ENCODE assay signal across 20 cellular contexts in genomic region chr6:42993445-42993844, GRCh38. TPM values are rescaled to one million over a fixed set of nuclear protein-coding genes. Genes with fewer than 3 reads are reported as not detected.
DNase-seq lines count a peak whose midpoint lies in the region; ATAC-seq and TF ChIP-seq lines count a peak whose summit lies in the region.
"Had no signal": no experiment of that assay in that cellular context is flagged by ENCODE, and none has a peak within 500 bp of the region (broad histone marks: within the 10 kb centered on the region; RNA-seq: fewer than 3 reads in every experiment).

No MANE protein-coding gene starts in this region.

- POLR2A ChIA-PET in CD4-positive, alpha-beta memory T cell (lab: Charles Lee; ENCODE audit: partially characterized antibody) = interaction anchor here (3.2 kb wide), 1 partner anchor 14 kb away, joined by 10 read pairs; the partner anchor contains the start of gene PEX6

- no peak overlapping the region for H3K18ac ChIP-seq in mesendoderm (ENCODE audit: low read length)

- TF ChIP-seq CTCF in AG10803 (conservative IDR thresholded peaks at IDR 0.05; ENCODE audit: low read length) (no peak), HFFc6 (IDR thresholded peaks at IDR 0.05) (no peak), coronary artery (IDR thresholded peaks at IDR 0.05) (no peak)

- H3K79me2 ChIP-seq in mesendoderm (ENCODE audit: control insufficient read depth, insufficient read depth, low read length) = no peaks in the 10 kb centered on the region

- DNase-seq in AG10803 (ENCODE audit: low read depth) (peak; percentile 34), HFFc6 (no peak), mesendoderm (no peak), coronary artery (ENCODE audit: low spot score) (no peak)
- no peak for DNase-seq in CD4-positive, alpha-beta memory T cell
- DNase-seq in activated T-helper 2 cell treated with anti-CD3 and anti-CD28 coated beads, Interferon-gamma antibody, Interleukin-2, Interleukin-4, amounts not matched to agents 10 μg/mL and 5 μg/mL and 100 μg/mL, durations not matched to agents 14 hours and 24 hours and 36 hours (ENCODE audit: low spot score) = no peak
- DNase-seq in natural killer cell treated with Interleukin-12 subunit alpha and Interleukin-12 subunit beta and Interleukin-15 and Interleukin-18, amount 100 ng/mL, for 72 hours (ENCODE audit: low spot score) = no peak
- DNase-seq: Caco-2; CD4-positive, CD25-positive, alpha-beta regulatory T cell; DMS79; H9; KBM-7; NCI-H2029; NCI-H446; NCI-H526 treated with DMSO at 0.1 percent for 48 hours; PC-9; SJCRH30 had no signal

- peaks cover 4% of the 10 kb centered on the region for H3K4me1 ChIP-seq in CD4-positive, alpha-beta memory T cell (ENCODE audit: insufficient read depth, low read length)
- H3K4me1 ChIP-seq in mesendoderm (ENCODE audit: control insufficient read depth, low read depth, low read length) = no peaks in the 10 kb centered on the region
- H3K4me1 ChIP-seq: Caco-2 had no signal

- H3K9me3 ChIP-seq in CD4-positive, alpha-beta memory T cell (ENCODE audit: control insufficient read depth in 1 of 2, low read length in 2 of 2) = no peaks in the 10 kb centered on the region
- H3K9me3 ChIP-seq: BLaER1, Caco-2, SJCRH30 had no signal

- intact Hi-C loops in CD4-positive, alpha-beta memory T cell (cut with micrococcal nuclease) = no loop called here
- intact Hi-C loops in activated T-helper 2 cell treated with anti-CD3 and anti-CD28 coated beads, Interferon-gamma antibody, Interleukin-2, Interleukin-4, amounts not matched to agents 10 μg/mL and 5 μg/mL and 100 μg/mL, durations not matched to agents 14 hours and 24 hours and 36 hours (cut with micrococcal nuclease) = no loop called here

- H3K27me3 Mint-ChIP-seq in CD4-positive, alpha-beta memory T cell = no peaks in the 10 kb centered on the region
- no peaks in the 10 kb centered on the region for H3K27me3 Mint-ChIP-seq in HFFc6 (ENCODE audit: insufficient read depth)
- no peaks in the 10 kb centered on the region for H3K27me3 Mint-ChIP-seq in activated T-helper 2 cell treated with anti-CD3 and anti-CD28 coated beads, Interferon-gamma antibody, Interleukin-2, Interleukin-4, amounts not matched to agents 10 μg/mL and 5 μg/mL and 100 μg/mL, durations not matched to agents 14 hours and 24 hours and 36 hours (ENCODE audit: low read depth)
- no peaks in the 10 kb centered on the region for H3K27me3 Mint-ChIP-seq in natural killer cell treated with Interleukin-12 subunit alpha and Interleukin-12 subunit beta and Interleukin-15 and Interleukin-18, amount 100 ng/mL, for 72 hours
- H3K27me3 Mint-ChIP-seq: CD4-positive, CD25-positive, alpha-beta regulatory T cell had no signal

- no peak overlapping the region for H3K56ac ChIP-seq in mesendoderm (ENCODE audit: low read length)

- H2BK120ac ChIP-seq in mesendoderm (ENCODE audit: low read depth, low read length) = no peak overlapping the region

- CTCF ChIA-PET in CD4-positive, alpha-beta memory T cell (lab: Charles Lee; ENCODE audit: partially characterized antibody) = interaction anchor here (1.0 to 2.3 kb wide), 2 partner anchors 10 to 151 kb away, joined by 3 to 6 read pairs; no protein-coding TSS in a partner anchor

- H4K5ac ChIP-seq in mesendoderm (ENCODE audit: low read length) = no peak overlapping the region

- H3K4me3 ChIP-seq in AG10803 (ENCODE audit: low read length) (no peak overlapping the region), mesendoderm (ENCODE audit: low read length) (no peak overlapping the region), coronary artery (no peak overlapping the region)
- no peak overlapping the region for H3K4me3 ChIP-seq in CD4-positive, alpha-beta memory T cell (ENCODE audit: low read length in 2 of 2)
- H3K4me3 ChIP-seq: BLaER1, PC-9, SJCRH30 had no signal

- no CpG with 5 or more reads among the region's 2 CpGs for WGBS in mesendoderm (ENCODE audit: extremely low coverage, insufficient coverage, low lambda C conversion rate)

- no peak overlapping the region for H2BK15ac ChIP-seq in mesendoderm (replicated peaks; ENCODE audit: low read depth)

- H3K27me3 ChIP-seq in CD4-positive, alpha-beta memory T cell (ENCODE audit: insufficient read depth, low read length) = no peaks in the 10 kb centered on the region
- no peaks in the 10 kb centered on the region for H3K27me3 ChIP-seq in mesendoderm (ENCODE audit: insufficient read depth, low read length, poor library complexity)
- H3K27me3 ChIP-seq: BLaER1, SJCRH30 had no signal

- H3K4ac ChIP-seq in mesendoderm (ENCODE audit: low read depth, low read length) = no peak overlapping the region

- H3K27ac ChIP-seq in CD4-positive, alpha-beta memory T cell (ENCODE audit: low read depth, low read length) = no peak overlapping the region
- H3K27ac ChIP-seq in mesendoderm (ENCODE audit: low read depth, low read length) (no peak overlapping the region), coronary artery (no peak overlapping the region)
- H3K27ac ChIP-seq: BLaER1, PC-9, SJCRH30 had no signal

- peak overlapping the region in 4 of 7 donors; percentile 12 to 37 (median 24) for H3K27ac Mint-ChIP-seq in CD4-positive, alpha-beta memory T cell
- H3K27ac Mint-ChIP-seq in HFFc6 = peak overlapping the region; percentile 40; the same call in 1 of the 2 replicates
- peak overlapping the region; percentile 11 for H3K27ac Mint-ChIP-seq in activated T-helper 2 cell treated with anti-CD3 and anti-CD28 coated beads, Interferon-gamma antibody, Interleukin-2, Interleukin-4, amounts not matched to agents 10 μg/mL and 5 μg/mL and 100 μg/mL, durations not matched to agents 14 hours and 24 hours and 36 hours
- no peak overlapping the region for H3K27ac Mint-ChIP-seq in natural killer cell treated with Interleukin-12 subunit alpha and Interleukin-12 subunit beta and Interleukin-15 and Interleukin-18, amount 100 ng/mL, for 72 hours
- H3K27ac Mint-ChIP-seq: H9 had no signal

- peaks cover 20 to 29% (median 21%) of the 10 kb centered on the region in 4 donors for H3K4me1 Mint-ChIP-seq in CD4-positive, alpha-beta memory T cell
- H3K4me1 Mint-ChIP-seq in HFFc6 (ENCODE audit: low read depth) = peaks cover 11% of the 10 kb centered on the region
- peaks cover 7% of the 10 kb centered on the region for H3K4me1 Mint-ChIP-seq in activated T-helper 2 cell treated with anti-CD3 and anti-CD28 coated beads, Interferon-gamma antibody, Interleukin-2, Interleukin-4, amounts not matched to agents 10 μg/mL and 5 μg/mL and 100 μg/mL, durations not matched to agents 14 hours and 24 hours and 36 hours (ENCODE audit: low read depth)
- H3K4me1 Mint-ChIP-seq in natural killer cell treated with Interleukin-12 subunit alpha and Interleukin-12 subunit beta and Interleukin-15 and Interleukin-18, amount 100 ng/mL, for 72 hours (ENCODE audit: low read depth in 2 of 2) = peaks cover 2 to 9% of the 10 kb centered on the region in 2 donors

- no peak overlapping the region for H2BK5ac ChIP-seq in mesendoderm (ENCODE audit: low read length)

- no peak overlapping the region for H3K23ac ChIP-seq in mesendoderm (ENCODE audit: low read length)

- peaks cover 25% of the 10 kb centered on the region for H3K36me3 ChIP-seq in CD4-positive, alpha-beta memory T cell (ENCODE audit: insufficient read depth, low read length)
- H3K36me3 ChIP-seq in mesendoderm (ENCODE audit: control insufficient read depth, insufficient read depth, low read length) = peaks cover 2% of the 10 kb centered on the region

- ATAC-seq in natural killer cell treated with Interleukin-12 subunit alpha and Interleukin-12 subunit beta and Interleukin-15 and Interleukin-18, amount 100 ng/mL, for 72 hours = no peak
- no peak for ATAC-seq in HG03378 (IDR thresholded peaks at IDR 0.05; ENCODE audit: unreplicated experiment)
- ATAC-seq: Right ventricle myocardium inferior had no signal

- H3K4me3 Mint-ChIP-seq in CD4-positive, alpha-beta memory T cell = no peak overlapping the region
- no peak overlapping the region; the same call in 1 of the 2 replicates for H3K4me3 Mint-ChIP-seq in HFFc6
- no peak overlapping the region for H3K4me3 Mint-ChIP-seq in activated T-helper 2 cell treated with anti-CD3 and anti-CD28 coated beads, Interferon-gamma antibody, Interleukin-2, Interleukin-4, amounts not matched to agents 10 μg/mL and 5 μg/mL and 100 μg/mL, durations not matched to agents 14 hours and 24 hours and 36 hours (ENCODE audit: low read depth)
- no peak overlapping the region for H3K4me3 Mint-ChIP-seq in natural killer cell treated with Interleukin-12 subunit alpha and Interleukin-12 subunit beta and Interleukin-15 and Interleukin-18, amount 100 ng/mL, for 72 hours
- H3K4me3 Mint-ChIP-seq: CD4-positive, CD25-positive, alpha-beta regulatory T cell; H9 had no signal

- H2AK5ac ChIP-seq in mesendoderm (ENCODE audit: low read length) = no peak overlapping the region

- H3K36me3 Mint-ChIP-seq in CD4-positive, alpha-beta memory T cell = peaks cover 13 to 37% of the 10 kb centered on the region in 2 donors
- peaks cover 14% of the 10 kb centered on the region for H3K36me3 Mint-ChIP-seq in HFFc6 (ENCODE audit: low read depth)
- peaks cover 31% of the 10 kb centered on the region for H3K36me3 Mint-ChIP-seq in activated T-helper 2 cell treated with anti-CD3 and anti-CD28 coated beads, Interferon-gamma antibody, Interleukin-2, Interleukin-4, amounts not matched to agents 10 μg/mL and 5 μg/mL and 100 μg/mL, durations not matched to agents 14 hours and 24 hours and 36 hours (ENCODE audit: low read depth)
- peaks cover 4% of the 10 kb centered on the region for H3K36me3 Mint-ChIP-seq in natural killer cell treated with Interleukin-12 subunit alpha and Interleukin-12 subunit beta and Interleukin-15 and Interleukin-18, amount 100 ng/mL, for 72 hours

- no peak overlapping the region for H3K9ac ChIP-seq in mesendoderm (ENCODE audit: low read length)
- H3K9ac ChIP-seq: BLaER1 had no signal

- H4K8ac ChIP-seq in mesendoderm (ENCODE audit: low read depth, low read length) = no peak overlapping the region

- no peaks in the 10 kb centered on the region for H3K79me1 ChIP-seq in mesendoderm (ENCODE audit: low read length)

- H3K9me3 Mint-ChIP-seq in CD4-positive, alpha-beta memory T cell = no peaks in the 10 kb centered on the region
- no peaks in the 10 kb centered on the region for H3K9me3 Mint-ChIP-seq in HFFc6
- no peaks in the 10 kb centered on the region for H3K9me3 Mint-ChIP-seq in activated T-helper 2 cell treated with anti-CD3 and anti-CD28 coated beads, Interferon-gamma antibody, Interleukin-2, Interleukin-4, amounts not matched to agents 10 μg/mL and 5 μg/mL and 100 μg/mL, durations not matched to agents 14 hours and 24 hours and 36 hours
- H3K9me3 Mint-ChIP-seq in natural killer cell treated with Interleukin-12 subunit alpha and Interleukin-12 subunit beta and Interleukin-15 and Interleukin-18, amount 100 ng/mL, for 72 hours = no peaks in the 10 kb centered on the region
- H3K9me3 Mint-ChIP-seq: CD4-positive, CD25-positive, alpha-beta regulatory T cell; H9 had no signal

- no peak overlapping the region for H3K4me2 ChIP-seq in mesendoderm (ENCODE audit: low read length)
- H3K4me2 ChIP-seq: BLaER1, PC-9 had no signal

RNA-seq across cellular contexts. Expression of gene PPP2R5D, which starts 9.1 kb away (rescaled TPM):
- 10 to 100 TPM; 36.6 to 38.0 TPM for total RNA-seq in CD4-positive, alpha-beta memory T cell
- polyA plus RNA-seq in CD4-positive, alpha-beta memory T cell = 10 to 100 TPM; 22.3 to 30.8 TPM
- total RNA-seq in HFFc6 (2021; fragmentation: NEBNext Ultra II Directional; extraction: Animal tissue kit (Norgen Biotek cat#: 25700)) = 10 to 100 TPM; 37.7 to 50.7 (median 43.4) TPM
- 62.7 and 63.2 TPM in 2 replicates for total RNA-seq in activated T-helper 2 cell treated with anti-CD3 and anti-CD28 coated beads, Interferon-gamma antibody, Interleukin-2, Interleukin-4, amounts not matched to agents 10 μg/mL and 5 μg/mL and 100 μg/mL, durations not matched to agents 14 hours and 24 hours and 36 hours
- polyA plus RNA-seq in mesendoderm (2013, experiment 1 of 2) = 41.3 TPM
- 41.6 TPM for polyA plus RNA-seq in mesendoderm (2013, experiment 2 of 2)
- 10 to 100 TPM; 38.9 to 47.8 TPM for total RNA-seq in natural killer cell treated with Interleukin-12 subunit alpha and Interleukin-12 subunit beta and Interleukin-15 and Interleukin-18, amount 100 ng/mL, for 72 hours

RNA-seq across cellular contexts. Expression of gene PEX6, which starts 14.5 kb away (rescaled TPM):
- 10 to 100 TPM; 38.9 to 40.5 TPM for total RNA-seq in CD4-positive, alpha-beta memory T cell
- polyA plus RNA-seq in CD4-positive, alpha-beta memory T cell = 10 to 100 TPM; 14.5 TPM
- total RNA-seq in HFFc6 (2021; fragmentation: NEBNext Ultra II Directional; extraction: Animal tissue kit (Norgen Biotek cat#: 25700)) = 10 to 100 TPM; 20.3 to 31.7 (median 22.4) TPM
- 26.0 and 27.8 TPM in 2 replicates for total RNA-seq in activated T-helper 2 cell treated with anti-CD3 and anti-CD28 coated beads, Interferon-gamma antibody, Interleukin-2, Interleukin-4, amounts not matched to agents 10 μg/mL and 5 μg/mL and 100 μg/mL, durations not matched to agents 14 hours and 24 hours and 36 hours
- 3.7 TPM for polyA plus RNA-seq in mesendoderm (2013, experiment 1 of 2)
- polyA plus RNA-seq in mesendoderm (2013, experiment 2 of 2) = 3.7 TPM
- total RNA-seq in natural killer cell treated with Interleukin-12 subunit alpha and Interleukin-12 subunit beta and Interleukin-15 and Interleukin-18, amount 100 ng/mL, for 72 hours = 10 to 100 TPM; 14.1 to 18.7 TPM

RNA-seq across cellular contexts. Expression of gene MEA1, which starts 20.3 kb away (rescaled TPM):
- total RNA-seq in CD4-positive, alpha-beta memory T cell = 10 to 100 TPM; 36.2 to 36.3 TPM
- polyA plus RNA-seq in CD4-positive, alpha-beta memory T cell = 100 to 1,000 TPM in 1 of 2 donors, 10 to 100 TPM in 1; 84.7 to 110 TPM
- 100 to 1,000 TPM; 114 to 132 (median 118) TPM for total RNA-seq in HFFc6 (2021; fragmentation: NEBNext Ultra II Directional; extraction: Animal tissue kit (Norgen Biotek cat#: 25700))
- 90.9 and 91.2 TPM in 2 replicates for total RNA-seq in activated T-helper 2 cell treated with anti-CD3 and anti-CD28 coated beads, Interferon-gamma antibody, Interleukin-2, Interleukin-4, amounts not matched to agents 10 μg/mL and 5 μg/mL and 100 μg/mL, durations not matched to agents 14 hours and 24 hours and 36 hours
- 129 TPM for polyA plus RNA-seq in mesendoderm (2013, experiment 1 of 2)
- 135 TPM for polyA plus RNA-seq in mesendoderm (2013, experiment 2 of 2)
- 10 to 100 TPM; 55.7 to 77.8 TPM for total RNA-seq in natural killer cell treated with Interleukin-12 subunit alpha and Interleukin-12 subunit beta and Interleukin-15 and Interleukin-18, amount 100 ng/mL, for 72 hours

RNA-seq across cellular contexts. Expression of gene KLHDC3, which starts 20.6 kb away (rescaled TPM):
- 10 to 100 TPM; 66.6 to 67.9 TPM for total RNA-seq in CD4-positive, alpha-beta memory T cell
- 100 to 1,000 TPM in 1 of 2 donors, 10 to 100 TPM in 1; 78.3 to 131 TPM for polyA plus RNA-seq in CD4-positive, alpha-beta memory T cell
- 10 to 100 TPM; 41.6 to 51.2 (median 45.9) TPM for total RNA-seq in HFFc6 (2021; fragmentation: NEBNext Ultra II Directional; extraction: Animal tissue kit (Norgen Biotek cat#: 25700))
- 71.2 and 74.6 TPM in 2 replicates for total RNA-seq in activated T-helper 2 cell treated with anti-CD3 and anti-CD28 coated beads, Interferon-gamma antibody, Interleukin-2, Interleukin-4, amounts not matched to agents 10 μg/mL and 5 μg/mL and 100 μg/mL, durations not matched to agents 14 hours and 24 hours and 36 hours
- 87.8 TPM for polyA plus RNA-seq in mesendoderm (2013, experiment 1 of 2)
- polyA plus RNA-seq in mesendoderm (2013, experiment 2 of 2) = 87.5 TPM
- 10 to 100 TPM; 59.6 to 60.8 TPM for total RNA-seq in natural killer cell treated with Interleukin-12 subunit alpha and Interleukin-12 subunit beta and Interleukin-15 and Interleukin-18, amount 100 ng/mL, for 72 hours

RNA-seq across cellular contexts. Expression of gene RRP36, which starts 28.0 kb away (rescaled TPM):
- 10 to 100 TPM; 56.5 to 58.7 TPM for total RNA-seq in CD4-positive, alpha-beta memory T cell
- polyA plus RNA-seq in CD4-positive, alpha-beta memory T cell = 10 to 100 TPM; 65.5 to 77.0 TPM
- 100 to 1,000 TPM in 2 of 6 experiments, 10 to 100 TPM in 4; 85.0 to 101 (median 96.4) TPM for total RNA-seq in HFFc6 (2021; fragmentation: NEBNext Ultra II Directional; extraction: Animal tissue kit (Norgen Biotek cat#: 25700))
- total RNA-seq in activated T-helper 2 cell treated with anti-CD3 and anti-CD28 coated beads, Interferon-gamma antibody, Interleukin-2, Interleukin-4, amounts not matched to agents 10 μg/mL and 5 μg/mL and 100 μg/mL, durations not matched to agents 14 hours and 24 hours and 36 hours = 71.4 and 78.4 TPM in 2 replicates
- 126 TPM for polyA plus RNA-seq in mesendoderm (2013, experiment 1 of 2)
- polyA plus RNA-seq in mesendoderm (2013, experiment 2 of 2) = 127 TPM
- total RNA-seq in natural killer cell treated with Interleukin-12 subunit alpha and Interleukin-12 subunit beta and Interleukin-15 and Interleukin-18, amount 100 ng/mL, for 72 hours = 10 to 100 TPM; 86.9 to 96.5 TPM

Comparison
In these comparisons a context has a peak if more than half of its experiments do, and no peak if none do; other contexts are left out.
1. H3K27ac Mint-ChIP-seq: peak in CD4-positive, alpha-beta memory T cell (4 of 7), HFFc6 (single experiment) and activated T-helper 2 cell treated with anti-CD3 and anti-CD28 coated beads, Interferon-gamma antibody, Interleukin-2, Interleukin-4, amounts not matched to agents 10 μg/mL and 5 μg/mL and 100 μg/mL, durations not matched to agents 14 hours and 24 hours and 36 hours (single experiment); none in natural killer cell treated with Interleukin-12 subunit alpha and Interleukin-12 subunit beta and Interleukin-15 and Interleukin-18, amount 100 ng/mL, for 72 hours (0 of 2).